In genomic region chr7:101784275-101785127, GRCh38 we compare ENCODE assay signal across 12 cellular contexts. TPM values are rescaled to one million over a fixed set of nuclear protein-coding genes. Genes with fewer than 3 reads are reported as not detected.
DNase-seq lines count a peak whose midpoint lies in the region; ATAC-seq and TF ChIP-seq lines count a peak whose summit lies in the region.
"Had no signal": no experiment of that assay in that cellular context is flagged by ENCODE, and none has a peak within 500 bp of the region (broad histone marks: within the 10 kb centered on the region; RNA-seq: fewer than 3 reads in every experiment).

No MANE protein-coding gene starts in this region.

- peak; percentile 28 for ATAC-seq in activated naive CD8-positive, alpha-beta T cell treated with anti-CD3 and anti-CD28 coated beads, Interleukin-2, amount 50 U/mL, for 24 hours
- ATAC-seq in mucosa of descending colon = peak; percentile 57
- no peak for ATAC-seq in HG02642 (IDR thresholded peaks at IDR 0.05; ENCODE audit: poor library complexity, unreplicated experiment)

- no peaks in the 10 kb centered on the region for H3K36me3 ChIP-seq in duodenal mucosa (ENCODE audit: control insufficient read depth in 1 of 2, insufficient read depth in 2 of 2, low read length in 2 of 2)
- H3K36me3 ChIP-seq in mucosa of descending colon (ENCODE audit: low read depth) = no peaks in the 10 kb centered on the region

- H3K9me3 Mint-ChIP-seq in activated naive CD8-positive, alpha-beta T cell treated with anti-CD3 and anti-CD28 coated beads, Interleukin-2, amount 50 U/mL, for 24 hours = no peaks in the 10 kb centered on the region
- H3K9me3 Mint-ChIP-seq in activated naive CD8-positive, alpha-beta T cell treated with anti-CD3 and anti-CD28 coated beads for 36 hours = peaks cover 2% of the 10 kb centered on the region
- no peaks in the 10 kb centered on the region for H3K9me3 Mint-ChIP-seq in activated T-cell treated with anti-CD3 and anti-CD28 coated beads, Interleukin-2, amount 50 U/mL, for 24 hours

- no peaks in the 10 kb centered on the region for H3K36me3 Mint-ChIP-seq in activated naive CD8-positive, alpha-beta T cell treated with anti-CD3 and anti-CD28 coated beads, Interleukin-2, amount 50 U/mL, for 24 hours (ENCODE audit: low read depth)
- H3K36me3 Mint-ChIP-seq in activated naive CD8-positive, alpha-beta T cell treated with anti-CD3 and anti-CD28 coated beads for 36 hours = no peaks in the 10 kb centered on the region
- H3K36me3 Mint-ChIP-seq in activated T-cell treated with anti-CD3 and anti-CD28 coated beads, Interleukin-2, amount 50 U/mL, for 24 hours (ENCODE audit: low read depth) = no peaks in the 10 kb centered on the region

- H3K4me1 ChIP-seq in duodenal mucosa (ENCODE audit: control insufficient read depth in 1 of 2, insufficient read depth in 2 of 2, low read length in 2 of 2) (peaks cover 15 to 19% of the 10 kb centered on the region in 2 donors), mucosa of descending colon (ENCODE audit: low read depth) (no peaks in the 10 kb centered on the region)

- peaks cover 2% of the 10 kb centered on the region for H3K27me3 Mint-ChIP-seq in activated naive CD8-positive, alpha-beta T cell treated with anti-CD3 and anti-CD28 coated beads, Interleukin-2, amount 50 U/mL, for 24 hours
- H3K27me3 Mint-ChIP-seq in activated naive CD8-positive, alpha-beta T cell treated with anti-CD3 and anti-CD28 coated beads for 36 hours = no peaks in the 10 kb centered on the region
- H3K27me3 Mint-ChIP-seq in activated T-cell treated with anti-CD3 and anti-CD28 coated beads, Interleukin-2, amount 50 U/mL, for 24 hours = peaks cover 8% of the 10 kb centered on the region

- H3K27ac Mint-ChIP-seq in activated naive CD8-positive, alpha-beta T cell treated with anti-CD3 and anti-CD28 coated beads, Interleukin-2, amount 50 U/mL, for 24 hours = no peak overlapping the region
- H3K27ac Mint-ChIP-seq in activated naive CD8-positive, alpha-beta T cell treated with anti-CD3 and anti-CD28 coated beads for 36 hours = no peak overlapping the region
- no peak overlapping the region for H3K27ac Mint-ChIP-seq in activated T-cell treated with anti-CD3 and anti-CD28 coated beads, Interleukin-2, amount 50 U/mL, for 24 hours

- H3K4me3 Mint-ChIP-seq in activated naive CD8-positive, alpha-beta T cell treated with anti-CD3 and anti-CD28 coated beads, Interleukin-2, amount 50 U/mL, for 24 hours = no peak overlapping the region
- H3K4me3 Mint-ChIP-seq in activated naive CD8-positive, alpha-beta T cell treated with anti-CD3 and anti-CD28 coated beads for 36 hours = no peak overlapping the region
- no peak overlapping the region for H3K4me3 Mint-ChIP-seq in activated T-cell treated with anti-CD3 and anti-CD28 coated beads, Interleukin-2, amount 50 U/mL, for 24 hours

- H3K9ac ChIP-seq in duodenal mucosa (ENCODE audit: low read depth in 1 of 2, low read length in 2 of 2) = peak overlapping the region in 1 of 2 donors; percentile 30
- H3K9ac ChIP-seq: KMS-11 had no signal

- no peaks in the 10 kb centered on the region for H3K9me3 ChIP-seq in duodenal mucosa (ENCODE audit: control insufficient read depth in 1 of 2, low read length in 2 of 2)
- H3K9me3 ChIP-seq in mucosa of descending colon = no peaks in the 10 kb centered on the region

- H3K4me3 ChIP-seq in duodenal mucosa (ENCODE audit: low read depth in 1 of 2, low read length in 2 of 2) (peak overlapping the region; percentile 27 to 29), mucosa of descending colon (no peak overlapping the region)

- TF ChIP-seq CTCF in mucosa of descending colon (IDR thresholded peaks at IDR 0.05) = no peak

- H3K27me3 ChIP-seq in duodenal mucosa (ENCODE audit: control insufficient read depth in 1 of 2, insufficient read depth in 2 of 2, low read length in 2 of 2) = no peaks in the 10 kb centered on the region

- DNase-seq in activated naive CD8-positive, alpha-beta T cell treated with anti-CD3 and anti-CD28 coated beads, Interleukin-2, amount 50 U/mL, for 24 hours = no peak
- no peak for DNase-seq in activated naive CD8-positive, alpha-beta T cell treated with anti-CD3 and anti-CD28 coated beads for 36 hours
- no peak for DNase-seq in mucosa of descending colon
- DNase-seq in activated T-cell treated with anti-CD3 and anti-CD28 coated beads, Interleukin-2, amount 50 U/mL, for 24 hours = no peak
- DNase-seq in NCI-H446 (lab: John Stamatoyannopoulos, UW) = no peak
- no peak for DNase-seq in activated CD4-positive, alpha-beta T cell treated with anti-CD3 and anti-CD28 coated beads for 1 hour
- DNase-seq: activated naive CD4-positive, alpha-beta T cell; NCI-H2227 treated with DMSO at 0.1 percent for 48 hours; SHP77 treated with DMSO at 0.1 percent for 48 hours had no signal

- intact Hi-C loops in mucosa of descending colon (cut with DNase I, micrococcal nuclease) = no loop called here

- no peak overlapping the region for H3K27ac ChIP-seq in duodenal mucosa (ENCODE audit: low read depth, low read length)
- H3K27ac ChIP-seq: KMS-11 had no signal

- peaks cover 5% of the 10 kb centered on the region for H3K4me1 Mint-ChIP-seq in activated naive CD8-positive, alpha-beta T cell treated with anti-CD3 and anti-CD28 coated beads, Interleukin-2, amount 50 U/mL, for 24 hours
- H3K4me1 Mint-ChIP-seq in activated naive CD8-positive, alpha-beta T cell treated with anti-CD3 and anti-CD28 coated beads for 36 hours = peaks cover 4% of the 10 kb centered on the region
- peaks cover 4% of the 10 kb centered on the region for H3K4me1 Mint-ChIP-seq in activated T-cell treated with anti-CD3 and anti-CD28 coated beads, Interleukin-2, amount 50 U/mL, for 24 hours (ENCODE audit: low read depth)

RNA-seq across cellular contexts. Expression of gene CUX1, which starts 32.9 kb away (rescaled TPM):
- total RNA-seq in activated naive CD8-positive, alpha-beta T cell treated with anti-CD3 and anti-CD28 coated beads for 36 hours = 10 to 100 TPM; 14.2 to 14.5 TPM
- 100 to 1,000 TPM in 2 of 3 donors, 10 to 100 TPM in 1; 85.2 to 167 (median 120) TPM for total RNA-seq in mucosa of descending colon

Comparison
In these comparisons a context has a peak if more than half of its experiments do, and no peak if none do; other contexts are left out.
1. RNA of gene CUX1, which starts 32.9 kb away (total RNA-seq): 85.2 to 167 TPM in mucosa of descending colon; 14.2 to 14.5 TPM in activated naive CD8-positive, alpha-beta T cell treated with anti-CD3 and anti-CD28 coated beads for 36 hours; every median in the first group is over 4 times any median in the second.